Comparison of ENCODE assay signal across 22 cellular contexts in the genomic region with DNA sequence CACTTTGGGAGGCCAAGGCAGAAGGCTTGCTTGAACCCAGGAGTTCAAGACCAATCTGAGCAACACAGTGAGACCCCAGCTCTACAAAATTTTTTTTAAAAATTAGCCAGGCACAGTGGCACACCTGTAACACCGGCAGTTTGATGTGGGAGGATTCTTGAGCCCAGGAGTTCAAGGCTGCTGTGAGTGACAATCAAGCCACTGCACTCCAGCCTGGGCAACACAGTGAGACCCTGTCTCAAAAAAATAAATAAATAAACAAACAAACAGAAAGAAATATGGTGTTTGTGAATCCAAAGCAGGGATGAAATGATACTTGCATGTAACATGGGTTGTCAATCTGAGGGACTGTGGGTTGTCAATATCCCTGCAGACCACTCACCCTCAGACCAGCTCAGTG.
"Had no signal": no experiment of that assay in that cellular context is flagged by ENCODE, and none has a peak within 500 bp of the region (broad histone marks: within the 10 kb centered on the region; RNA-seq: fewer than 3 reads in every experiment).

No MANE protein-coding gene starts in this region.

- H3K4me2 ChIP-seq: hepatocyte, neural progenitor cell had no signal

- ATAC-seq: effector memory CD8-positive, alpha-beta T cell; gastroesophageal sphincter; left cardiac atrium; natural killer cell treated with Interleukin-12 subunit alpha and Interleukin-12 subunit beta and Interleukin-15 and Interleukin-18, amount 100 ng/mL, for 72 hours had no signal

- H3K27ac ChIP-seq: epithelial cell of prostate, hepatocyte, neural progenitor cell, ovary, upper lobe of left lung had no signal

- H3K27ac Mint-ChIP-seq: dendritic cell treated with granulocyte-macrophage colony-stimulating factor and Interleukin-4, amounts not matched to agents 40 ng/mL and 50 ng/mL, for 4 days; natural killer cell treated with Interleukin-12 subunit alpha and Interleukin-12 subunit beta and Interleukin-15 and Interleukin-18, amount 100 ng/mL, for 72 hours; neural progenitor cell had no signal

- H3K27me3 Mint-ChIP-seq: effector memory CD8-positive, alpha-beta T cell; natural killer cell treated with Interleukin-12 subunit alpha and Interleukin-12 subunit beta and Interleukin-15 and Interleukin-18, amount 100 ng/mL, for 72 hours had no signal

- H3K4me3 Mint-ChIP-seq: dendritic cell treated with granulocyte-macrophage colony-stimulating factor and Interleukin-4, amounts not matched to agents 40 ng/mL and 50 ng/mL, for 4 days; effector memory CD8-positive, alpha-beta T cell; natural killer cell treated with Interleukin-12 subunit alpha and Interleukin-12 subunit beta and Interleukin-15 and Interleukin-18, amount 100 ng/mL, for 72 hours; neural progenitor cell had no signal

- H3K9me3 Mint-ChIP-seq: dendritic cell treated with granulocyte-macrophage colony-stimulating factor and Interleukin-4, amounts not matched to agents 40 ng/mL and 50 ng/mL, for 4 days; effector memory CD8-positive, alpha-beta T cell; natural killer cell treated with Interleukin-12 subunit alpha and Interleukin-12 subunit beta and Interleukin-15 and Interleukin-18, amount 100 ng/mL, for 72 hours; neural progenitor cell had no signal

- H3K4me3 ChIP-seq: esophagus muscularis mucosa, gastroesophageal sphincter, hepatocyte, left ventricle myocardium inferior, lung, neural progenitor cell, ovary, right atrium auricular region, stomach, upper lobe of left lung, uterus had no signal

- H3K27me3 ChIP-seq: esophagus muscularis mucosa, gastroesophageal sphincter, hepatocyte, neural progenitor cell, ovary, right atrium auricular region, stomach, upper lobe of left lung, uterus had no signal

- H3K9ac ChIP-seq: neural progenitor cell had no signal

- DNase-seq: effector memory CD8-positive, alpha-beta T cell; kidney; left cardiac atrium; left ventricle myocardium inferior; mesenchymal stem cell; midbrain; nucleus accumbens; ovary; stimulated activated CD4-positive, alpha-beta T cell treated with anti-CD3 and anti-CD28 coated beads, Interleukin-12 subunit alpha, Interleukin-12 subunit beta, amount 100 ng/mL, for 4 hours; stimulated activated naive CD4-positive, alpha-beta T cell; upper lobe of left lung; uterus had no signal

- H3K36me3 ChIP-seq: neural progenitor cell, ovary, uterus had no signal

- H3K9me3 ChIP-seq: esophagus muscularis mucosa, gastroesophageal sphincter, left ventricle myocardium inferior, ovary, right atrium auricular region, stomach, upper lobe of left lung, uterus had no signal

- H3K36me3 Mint-ChIP-seq: natural killer cell treated with Interleukin-12 subunit alpha and Interleukin-12 subunit beta and Interleukin-15 and Interleukin-18, amount 100 ng/mL, for 72 hours had no signal
